In the genomic region with DNA sequence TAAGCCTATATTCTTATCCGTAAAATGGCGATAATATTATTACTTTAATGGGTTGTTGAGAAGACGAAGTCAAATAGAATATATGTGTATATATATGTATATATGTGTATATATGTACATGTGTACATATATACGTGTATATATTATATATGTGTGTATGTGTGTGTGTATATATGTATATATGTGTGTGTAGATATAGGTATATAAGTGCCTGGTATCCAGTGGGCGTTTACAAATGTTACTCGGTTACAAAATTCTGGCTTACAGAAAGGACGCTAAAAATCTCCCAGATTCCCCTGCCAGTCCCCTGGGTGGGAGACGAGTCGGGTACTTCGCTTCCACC, we compare ENCODE assay signal across 8 cellular contexts. TPM values are rescaled to one million over a fixed set of nuclear protein-coding genes. Genes with fewer than 3 reads are reported as not detected.
DNase-seq lines count a peak whose midpoint lies in the region; ATAC-seq, FAIRE-seq and TF ChIP-seq lines count a peak whose summit lies in the region.

No MANE protein-coding gene starts in this region.

- H3K4me3 ChIP-seq in A673 (ENCODE audit: low read depth, low read length, poor library complexity, severe bottlenecking) (peak overlapping the region; percentile 86), iPS-15b (ENCODE audit: low read depth, low read length) (peak overlapping the region; percentile 93), subcutaneous abdominal adipose tissue (ENCODE audit: low read depth in 1 of 5, low read length in 5 of 5) (peak overlapping the region; percentile 65 to 100 (median 96))

- no peaks in the 10 kb centered on the region for H3K36me3 ChIP-seq in A673 (ENCODE audit: insufficient read depth, low read length, poor library complexity, severe bottlenecking)
- H3K36me3 ChIP-seq in iPS-15b (ENCODE audit: control insufficient read depth, insufficient read depth, low read length): no peaks in the 10 kb centered on the region
- no peaks in the 10 kb centered on the region for H3K36me3 ChIP-seq in subcutaneous abdominal adipose tissue (ENCODE audit: control insufficient read depth in 5 of 5, insufficient read depth in 5 of 5, low read length in 5 of 5)

- no peaks in the 10 kb centered on the region for H3K9me3 ChIP-seq in A673 (ENCODE audit: low read depth, low read length, poor library complexity, severe bottlenecking)
- H3K9me3 ChIP-seq in iPS-15b (ENCODE audit: control insufficient read depth, insufficient read depth, low read length): no peaks in the 10 kb centered on the region
- no peaks in the 10 kb centered on the region for H3K9me3 ChIP-seq in subcutaneous abdominal adipose tissue (ENCODE audit: control insufficient read depth in 5 of 5, low read length in 5 of 5)

- CTCF ChIA-PET in A673 (lab: Charles Lee): no interaction called here

- H3K4me1 ChIP-seq in A673 (ENCODE audit: insufficient read depth, low read length, poor library complexity, severe bottlenecking) (peaks cover 11% of the 10 kb centered on the region), iPS-15b (ENCODE audit: control insufficient read depth, insufficient read depth, low read length) (no peaks in the 10 kb centered on the region), subcutaneous abdominal adipose tissue (ENCODE audit: control insufficient read depth in 5 of 5, insufficient read depth in 5 of 5, low read length in 5 of 5) (peaks cover 0 to 20% (median 11%) of the 10 kb centered on the region in 5 donors)

- H3K27me3 ChIP-seq in A673 (replicated peaks; ENCODE audit: insufficient read depth, low read depth, low read length, poor library complexity) (no peaks in the 10 kb centered on the region), iPS-15b (ENCODE audit: control insufficient read depth, insufficient read depth, low read length) (peaks cover 3% of the 10 kb centered on the region), subcutaneous abdominal adipose tissue (ENCODE audit: control insufficient read depth in 5 of 5, insufficient read depth in 4 of 5, low read length in 5 of 5) (no peaks in the 10 kb centered on the region)

- FAIRE-seq in TTC549 (lab: Jason Lieb, UNC): peak; percentile 34

- ATAC-seq in GM21390 (IDR thresholded peaks at IDR 0.05; ENCODE audit: unreplicated experiment) (peak; percentile 13), HG02571 (IDR thresholded peaks at IDR 0.05; ENCODE audit: unreplicated experiment) (no peak)

- no TSS peak for BruUV-seq in A673 (replicated peaks; lab: Mats Ljungman, UMichigan)

- DNase-seq in A673 (ENCODE audit: low spot score): no peak
- no peak for DNase-seq in NCI-H748 (lab: John Stamatoyannopoulos, UW; ENCODE audit: unreplicated experiment)
- no peak for DNase-seq in NK-92 treated with Interleukin-12 subunit alpha and Interleukin-12 subunit beta, amount 100 ng/mL, for 24 hours (lab: John Stamatoyannopoulos, UW)

- POLR2A ChIA-PET in A673 (lab: Charles Lee; ENCODE audit: low non-redundant PET): no interaction called here

- no peak for TF ChIP-seq CTCF in A673 (conservative IDR thresholded peaks at IDR 0.05; ENCODE audit: low read depth, low read length)

- intact Hi-C loops in A673 (cut with micrococcal nuclease; ENCODE audit: unreplicated experiment): no loop called here

- H3K9ac ChIP-seq in iPS-15b (ENCODE audit: low read depth, low read length) (no peak overlapping the region), subcutaneous abdominal adipose tissue (ENCODE audit: low read length in 5 of 5) (peak overlapping the region in 4 of 5 donors; percentile 80 to 96 (median 91))

- peak overlapping the region; percentile 95 for H3K27ac ChIP-seq in A673 (ENCODE audit: low read depth, low read length, poor library complexity, severe bottlenecking)
- no peak overlapping the region for H3K27ac ChIP-seq in subcutaneous abdominal adipose tissue (ENCODE audit: low read depth, low read length)

RNA-seq across cellular contexts. Expression of a gene that starts 0.3 kb away (rescaled TPM):
- 31.1 and 35.1 TPM in 2 replicates for total RNA-seq in A673 (2021)
